In genomic region chr2:42047488-42048317, GRCh38 we compare ENCODE assay signal across 1 cellular context.
TF ChIP-seq lines count a peak whose summit lies in the region.

Gene PKDCC, plus strand, starts transcription at chr2:42048021. Its CDS starts 179 bp downstream, at chr2:42048200.

TF ChIP-seq in HEK293, 187 proteins besides CTCF, POLR2A, EP300 and RAD21 (continued from another document):
- TF ChIP-seq ZBTB11 (tag by site-specific recombination; conservative IDR thresholded peaks at IDR 0.05; ENCODE audit: low read depth), result peak; percentile 26; the same call in 1 of the 2 replicates
- peak; percentile 34 for TF ChIP-seq PATZ1 (tag by site-specific recombination; IDR thresholded peaks at IDR 0.05)
- TF ChIP-seq TCF7L2 (IDR thresholded peaks at IDR 0.05; ENCODE audit: borderline replicate concordance, low read depth, low read length), result no peak
- TF ChIP-seq, protein P1, sequence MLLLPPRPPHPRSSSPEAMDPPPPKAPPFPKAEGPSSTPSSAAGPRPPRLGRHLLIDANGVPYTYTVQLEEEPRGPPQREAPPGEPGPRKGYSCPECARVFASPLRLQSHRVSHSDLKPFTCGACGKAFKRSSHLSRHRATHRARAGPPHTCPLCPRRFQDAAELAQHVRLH (tag by site-specific recombination; IDR thresholded peaks at IDR 0.05), result no peak
- no peak for TF ChIP-seq BCL11B (tag by site-specific recombination; IDR thresholded peaks at IDR 0.05; ENCODE audit: low read depth)
- TF ChIP-seq, protein P2, sequence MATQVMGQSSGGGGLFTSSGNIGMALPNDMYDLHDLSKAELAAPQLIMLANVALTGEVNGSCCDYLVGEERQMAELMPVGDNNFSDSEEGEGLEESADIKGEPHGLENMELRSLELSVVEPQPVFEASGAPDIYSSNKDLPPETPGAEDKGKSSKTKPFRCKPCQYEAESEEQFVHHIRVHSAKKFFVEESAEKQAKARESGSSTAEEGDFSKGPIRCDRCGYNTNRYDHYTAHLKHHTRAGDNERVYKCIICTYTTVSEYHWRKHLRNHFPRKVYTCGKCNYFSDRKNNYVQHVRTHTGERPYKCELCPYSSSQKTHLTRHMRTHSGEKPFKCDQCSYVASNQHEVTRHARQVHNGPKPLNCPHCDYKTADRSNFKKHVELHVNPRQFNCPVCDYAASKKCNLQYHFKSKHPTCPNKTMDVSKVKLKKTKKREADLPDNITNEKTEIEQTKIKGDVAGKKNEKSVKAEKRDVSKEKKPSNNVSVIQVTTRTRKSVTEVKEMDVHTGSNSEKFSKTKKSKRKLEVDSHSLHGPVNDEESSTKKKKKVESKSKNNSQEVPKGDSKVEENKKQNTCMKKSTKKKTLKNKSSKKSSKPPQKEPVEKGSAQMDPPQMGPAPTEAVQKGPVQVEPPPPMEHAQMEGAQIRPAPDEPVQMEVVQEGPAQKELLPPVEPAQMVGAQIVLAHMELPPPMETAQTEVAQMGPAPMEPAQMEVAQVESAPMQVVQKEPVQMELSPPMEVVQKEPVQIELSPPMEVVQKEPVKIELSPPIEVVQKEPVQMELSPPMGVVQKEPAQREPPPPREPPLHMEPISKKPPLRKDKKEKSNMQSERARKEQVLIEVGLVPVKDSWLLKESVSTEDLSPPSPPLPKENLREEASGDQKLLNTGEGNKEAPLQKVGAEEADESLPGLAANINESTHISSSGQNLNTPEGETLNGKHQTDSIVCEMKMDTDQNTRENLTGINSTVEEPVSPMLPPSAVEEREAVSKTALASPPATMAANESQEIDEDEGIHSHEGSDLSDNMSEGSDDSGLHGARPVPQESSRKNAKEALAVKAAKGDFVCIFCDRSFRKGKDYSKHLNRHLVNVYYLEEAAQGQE (tag by site-specific recombination; IDR thresholded peaks at IDR 0.05), result no peak
- TF ChIP-seq ZNF692 (tag by site-specific recombination; IDR thresholded peaks at IDR 0.05), result no peak; the same call in 1 of the 2 replicates
- TF ChIP-seq ZNF133 (tag by site-specific recombination; IDR thresholded peaks at IDR 0.05), result no peak
- TF ChIP-seq ZNF169 (tag by site-specific recombination; IDR thresholded peaks at IDR 0.05), result no peak
- no peak for TF ChIP-seq MYNN (tag by site-specific recombination; IDR thresholded peaks at IDR 0.05; ENCODE audit: borderline replicate concordance)
- TF ChIP-seq ZXDB (tag by site-specific recombination; IDR thresholded peaks at IDR 0.05), result 0 out of 2 replicates have a peak, but pooled peaks have one; percentile 21
- TF ChIP-seq ZNF121 (tag by site-specific recombination; IDR thresholded peaks at IDR 0.05), result no peak
- TF ChIP-seq, protein P3, sequence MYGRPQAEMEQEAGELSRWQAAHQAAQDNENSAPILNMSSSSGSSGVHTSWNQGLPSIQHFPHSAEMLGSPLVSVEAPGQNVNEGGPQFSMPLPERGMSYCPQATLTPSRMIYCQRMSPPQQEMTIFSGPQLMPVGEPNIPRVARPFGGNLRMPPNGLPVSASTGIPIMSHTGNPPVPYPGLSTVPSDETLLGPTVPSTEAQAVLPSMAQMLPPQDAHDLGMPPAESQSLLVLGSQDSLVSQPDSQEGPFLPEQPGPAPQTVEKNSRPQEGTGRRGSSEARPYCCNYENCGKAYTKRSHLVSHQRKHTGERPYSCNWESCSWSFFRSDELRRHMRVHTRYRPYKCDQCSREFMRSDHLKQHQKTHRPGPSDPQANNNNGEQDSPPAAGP (tag by site-specific recombination; IDR thresholded peaks at IDR 0.05), result no peak
- no peak for TF ChIP-seq ZNF776 (tag by site-specific recombination; IDR thresholded peaks at IDR 0.05; ENCODE audit: borderline replicate concordance)
- no peak for TF ChIP-seq ZNF155 (tag by site-specific recombination; IDR thresholded peaks at IDR 0.05)
- TF ChIP-seq ZNF670 (tag by site-specific recombination; IDR thresholded peaks at IDR 0.05; ENCODE audit: low read depth), result no peak
- TF ChIP-seq, protein P4, sequence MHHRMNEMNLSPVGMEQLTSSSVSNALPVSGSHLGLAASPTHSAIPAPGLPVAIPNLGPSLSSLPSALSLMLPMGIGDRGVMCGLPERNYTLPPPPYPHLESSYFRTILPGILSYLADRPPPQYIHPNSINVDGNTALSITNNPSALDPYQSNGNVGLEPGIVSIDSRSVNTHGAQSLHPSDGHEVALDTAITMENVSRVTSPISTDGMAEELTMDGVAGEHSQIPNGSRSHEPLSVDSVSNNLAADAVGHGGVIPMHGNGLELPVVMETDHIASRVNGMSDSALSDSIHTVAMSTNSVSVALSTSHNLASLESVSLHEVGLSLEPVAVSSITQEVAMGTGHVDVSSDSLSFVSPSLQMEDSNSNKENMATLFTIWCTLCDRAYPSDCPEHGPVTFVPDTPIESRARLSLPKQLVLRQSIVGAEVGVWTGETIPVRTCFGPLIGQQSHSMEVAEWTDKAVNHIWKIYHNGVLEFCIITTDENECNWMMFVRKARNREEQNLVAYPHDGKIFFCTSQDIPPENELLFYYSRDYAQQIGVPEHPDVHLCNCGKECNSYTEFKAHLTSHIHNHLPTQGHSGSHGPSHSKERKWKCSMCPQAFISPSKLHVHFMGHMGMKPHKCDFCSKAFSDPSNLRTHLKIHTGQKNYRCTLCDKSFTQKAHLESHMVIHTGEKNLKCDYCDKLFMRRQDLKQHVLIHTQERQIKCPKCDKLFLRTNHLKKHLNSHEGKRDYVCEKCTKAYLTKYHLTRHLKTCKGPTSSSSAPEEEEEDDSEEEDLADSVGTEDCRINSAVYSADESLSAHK (tag by site-specific recombination; IDR thresholded peaks at IDR 0.05), result no peak
- TF ChIP-seq, protein P5, sequence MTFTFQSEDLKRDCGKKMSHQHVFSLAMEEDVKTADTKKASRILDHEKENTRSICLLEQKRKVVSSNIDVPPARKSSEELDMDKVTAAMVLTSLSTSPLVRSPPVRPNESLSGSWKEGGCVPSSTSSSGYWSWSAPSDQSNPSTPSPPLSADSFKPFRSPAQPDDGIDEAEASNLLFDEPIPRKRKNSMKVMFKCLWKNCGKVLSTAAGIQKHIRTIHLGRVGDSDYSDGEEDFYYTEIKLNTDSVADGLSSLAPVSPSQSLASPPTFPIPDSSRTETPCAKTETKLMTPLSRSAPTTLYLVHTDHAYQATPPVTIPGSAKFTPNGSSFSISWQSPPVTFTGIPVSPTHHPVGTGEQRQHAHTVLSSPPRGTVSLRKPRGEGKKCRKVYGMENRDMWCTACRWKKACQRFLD (tag by site-specific recombination; IDR thresholded peaks at IDR 0.05), result no peak
- no peak for TF ChIP-seq ZNF48 (tag by site-specific recombination; IDR thresholded peaks at IDR 0.05)
- TF ChIP-seq IKZF3 (tag by site-specific recombination; IDR thresholded peaks at IDR 0.05), result peak; percentile 56; the same call in 1 of the 2 replicates
TF ChIP-seq in HEK293: peak in this region for 16.
